Comparison of ENCODE assay signal across 8 cellular contexts in the genomic region with DNA sequence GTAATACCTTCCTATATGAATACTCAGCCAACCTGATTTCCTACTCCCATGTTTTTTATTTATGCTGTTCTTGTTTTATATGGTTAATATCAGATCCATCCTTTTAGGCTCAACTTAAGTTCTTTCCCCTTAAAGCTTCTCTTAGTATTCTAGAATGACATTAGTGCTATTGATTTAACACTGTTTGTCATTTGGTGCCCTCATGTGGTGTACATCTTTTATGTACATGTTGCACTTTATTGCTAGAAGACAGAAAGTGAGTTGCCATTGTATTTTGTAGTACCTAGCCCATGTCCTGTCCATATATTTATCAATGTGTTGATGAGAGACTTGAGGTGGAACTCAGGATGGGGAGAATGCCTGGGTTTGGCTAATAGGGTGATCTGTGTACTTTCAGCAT. TPM values are rescaled to one million over a fixed set of nuclear protein-coding genes. Genes with fewer than 3 reads are reported as not detected.
DNase-seq lines count a peak whose midpoint lies in the region; ATAC-seq lines count a peak whose summit lies in the region.

No MANE protein-coding gene starts in this region.

- no peaks in the 10 kb centered on the region for H3K9me3 Mint-ChIP-seq in activated CD8-positive, alpha-beta memory T cell treated with anti-CD3 and anti-CD28 coated beads, Interleukin-2, amount 10 ng/mL, durations not matched to agents 7 days and 5 days (ENCODE audit: low read depth)

- H3K4me3 Mint-ChIP-seq in activated CD8-positive, alpha-beta memory T cell treated with anti-CD3 and anti-CD28 coated beads, Interleukin-2, amount 10 ng/mL, durations not matched to agents 7 days and 5 days: peak overlapping the region; percentile 34

- CTCF ChIA-PET in activated CD8-positive, alpha-beta memory T cell treated with anti-CD3 and anti-CD28 coated beads, Interleukin-2, amount 10 ng/mL, durations not matched to agents 7 days and 5 days (lab: Charles Lee): interaction anchor here (0.6 to 6.4 kb wide), 30 partner anchors 9 to 264 kb away, joined by 3 to 98 read pairs (median 5); a partner anchor contains a TSS

- no peak for ATAC-seq in activated CD8-positive, alpha-beta memory T cell treated with anti-CD3 and anti-CD28 coated beads, Interleukin-2, amount 10 ng/mL, durations not matched to agents 7 days and 5 days
- ATAC-seq in HG03442 (IDR thresholded peaks at IDR 0.05; ENCODE audit: unreplicated experiment): no peak
- no peak for ATAC-seq in HG03521 (IDR thresholded peaks at IDR 0.05; ENCODE audit: unreplicated experiment)
- no peak for ATAC-seq in GM18858 (IDR thresholded peaks at IDR 0.05; ENCODE audit: unreplicated experiment)

- H3K36me3 Mint-ChIP-seq in activated CD8-positive, alpha-beta memory T cell treated with anti-CD3 and anti-CD28 coated beads, Interleukin-2, amount 10 ng/mL, durations not matched to agents 7 days and 5 days: peaks cover 31% of the 10 kb centered on the region

- H3K4me1 Mint-ChIP-seq in activated CD8-positive, alpha-beta memory T cell treated with anti-CD3 and anti-CD28 coated beads, Interleukin-2, amount 10 ng/mL, durations not matched to agents 7 days and 5 days: peaks cover 39% of the 10 kb centered on the region

- H3K27me3 Mint-ChIP-seq in activated CD8-positive, alpha-beta memory T cell treated with anti-CD3 and anti-CD28 coated beads, Interleukin-2, amount 10 ng/mL, durations not matched to agents 7 days and 5 days: no peaks in the 10 kb centered on the region

- H3K27ac Mint-ChIP-seq in activated CD8-positive, alpha-beta memory T cell treated with anti-CD3 and anti-CD28 coated beads, Interleukin-2, amount 10 ng/mL, durations not matched to agents 7 days and 5 days: peak overlapping the region; percentile 97

- DNase-seq in activated CD8-positive, alpha-beta memory T cell treated with anti-CD3 and anti-CD28 coated beads, Interleukin-2, amount 10 ng/mL, durations not matched to agents 7 days and 5 days: no peak
- no peak for DNase-seq in activated CD8-positive, alpha-beta memory T cell treated with anti-CD3 and anti-CD28 coated beads, Interleukin-2, amount 50 U/mL, for 48 hours
- DNase-seq in NCI-H1694 treated with DMSO at 0.1 percent for 48 hours (lab: John Stamatoyannopoulos, UW) (peak; percentile 57), renal cortical epithelial cell (ENCODE audit: low read depth) (peak; percentile 74)
- DNase-seq in central memory CD4-positive, alpha-beta T cell: peak; percentile 30

RNA-seq across cellular contexts. Expression of a gene that starts 2.5 kb away (rescaled TPM):
- 10 to 100 TPM; 52.2 to 87.2 TPM for total RNA-seq in activated CD8-positive, alpha-beta memory T cell treated with anti-CD3 and anti-CD28 coated beads, Interleukin-2, amount 10 ng/mL, durations not matched to agents 7 days and 5 days
- 20.0 and 50.7 TPM in 2 replicates for total RNA-seq in renal cortical epithelial cell

RNA-seq across cellular contexts. Expression of a gene that starts 2.7 kb away (rescaled TPM):
- total RNA-seq in activated CD8-positive, alpha-beta memory T cell treated with anti-CD3 and anti-CD28 coated beads, Interleukin-2, amount 10 ng/mL, durations not matched to agents 7 days and 5 days: 100 to 1,000 TPM; 140 to 158 TPM
- total RNA-seq in renal cortical epithelial cell: 54.7 and 83.7 TPM in 2 replicates

RNA-seq across cellular contexts. Expression of a gene that starts 6.2 kb away (rescaled TPM):
- under 1 TPM; 0.38 to 0.94 TPM for total RNA-seq in activated CD8-positive, alpha-beta memory T cell treated with anti-CD3 and anti-CD28 coated beads, Interleukin-2, amount 10 ng/mL, durations not matched to agents 7 days and 5 days
- total RNA-seq in renal cortical epithelial cell: 0.05 TPM in 1 of 2 replicates, not detected in the other

RNA-seq across cellular contexts. Expression of a gene that starts 18.0 kb away (rescaled TPM):
- 1 to 10 TPM in 1 of 2 experiments, under 1 TPM in 1; 0.82 to 1.3 TPM for total RNA-seq in activated CD8-positive, alpha-beta memory T cell treated with anti-CD3 and anti-CD28 coated beads, Interleukin-2, amount 10 ng/mL, durations not matched to agents 7 days and 5 days
- total RNA-seq in renal cortical epithelial cell: 0.05 TPM in 1 of 2 replicates, not detected in the other

RNA-seq across cellular contexts. Expression of a gene that starts 21.5 kb away (rescaled TPM):
- 1 to 10 TPM in 1 of 2 experiments, under 1 TPM in 1; 0.76 to 1.8 TPM for total RNA-seq in activated CD8-positive, alpha-beta memory T cell treated with anti-CD3 and anti-CD28 coated beads, Interleukin-2, amount 10 ng/mL, durations not matched to agents 7 days and 5 days
- total RNA-seq in renal cortical epithelial cell: 1.0 and 1.1 TPM in 2 replicates

Comparison
In these comparisons a context has a peak if more than half of its experiments do, and no peak if none do; other contexts are left out.
1. DNase-seq: peak in NCI-H1694 treated with DMSO at 0.1 percent for 48 hours (single experiment), central memory CD4-positive, alpha-beta T cell (single experiment) and renal cortical epithelial cell (single experiment); none in activated CD8-positive, alpha-beta memory T cell treated with anti-CD3 and anti-CD28 coated beads, Interleukin-2, amount 10 ng/mL, durations not matched to agents 7 days and 5 days (single experiment) and activated CD8-positive, alpha-beta memory T cell treated with anti-CD3 and anti-CD28 coated beads, Interleukin-2, amount 50 U/mL, for 48 hours (single experiment).